In the genomic region with DNA sequence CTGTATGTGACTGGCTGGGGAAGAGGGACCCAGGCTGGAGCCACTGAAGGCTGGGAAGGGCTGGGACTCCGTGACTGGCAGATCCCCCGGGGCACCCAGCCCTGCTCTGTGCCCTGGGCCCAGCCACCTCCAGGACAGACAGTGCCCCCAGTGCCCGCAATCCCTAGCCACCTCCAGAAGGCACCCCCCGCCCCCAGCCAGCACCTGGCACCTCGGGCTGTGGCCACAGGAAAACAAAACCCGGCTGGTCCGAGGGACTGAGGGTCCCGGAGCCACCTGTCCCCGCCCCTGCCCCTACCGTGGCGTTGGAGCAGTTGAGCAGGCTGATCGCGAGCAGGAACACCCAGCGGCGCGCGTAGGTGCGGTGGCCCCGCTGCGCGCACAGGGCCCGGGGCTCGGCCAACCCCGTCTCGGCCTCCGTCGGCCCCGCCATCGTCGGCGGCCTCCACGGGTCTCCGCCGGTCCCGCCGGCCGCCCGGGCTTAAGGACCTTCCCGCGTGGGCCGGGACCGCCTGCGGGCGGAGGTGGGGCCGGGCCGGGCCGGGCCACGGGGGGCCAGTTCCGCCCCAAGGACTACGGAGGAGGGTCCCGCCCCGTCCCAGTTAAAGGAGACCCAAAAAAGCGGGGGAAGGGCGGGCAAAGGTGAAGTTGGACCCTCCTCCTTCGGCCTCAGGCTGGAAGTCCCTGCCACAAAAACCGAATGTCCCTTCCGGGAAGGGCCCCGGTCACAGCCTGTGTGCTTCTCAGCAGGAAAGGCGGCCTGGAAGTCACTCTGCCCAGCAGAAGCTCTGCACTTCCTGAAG, we compare ENCODE assay signal across 11 cellular contexts. TPM values are rescaled to one million over a fixed set of nuclear protein-coding genes. Genes with fewer than 3 reads are reported as not detected.
DNase-seq lines count a peak whose midpoint lies in the region; ATAC-seq, FAIRE-seq and TF ChIP-seq lines count a peak whose summit lies in the region.
"Had no signal": no experiment of that assay in that cellular context is flagged by ENCODE, and none has a peak within 500 bp of the region (broad histone marks: within the 10 kb centered on the region; RNA-seq: fewer than 3 reads in every experiment).

TSS of gene SLC49A3 (minus strand) at position 457 of the 803 bp plus-strand sequence. CDS start at position 433, 24 bp downstream.

- H3K27ac ChIP-seq in ectodermal cell (ENCODE audit: insufficient read depth, low read depth, low read length, poor library complexity, severe bottlenecking) (no peak within 1 kb of the TSS), mesendoderm (ENCODE audit: low read depth, low read length) (no peak within 1 kb of the TSS), thyroid gland (peak within 1 kb of the TSS; percentile 55 to 84 (median 81))

- H2BK5ac ChIP-seq in mesendoderm (ENCODE audit: low read length) = no peak within 1 kb of the TSS

- H3K4me1 ChIP-seq in ectodermal cell (ENCODE audit: control insufficient read depth, insufficient read depth, low read length) (peaks cover 23% of the 10 kb centered on the region), mesendoderm (ENCODE audit: control insufficient read depth, low read depth, low read length) (peaks cover 2% of the 10 kb centered on the region), thyroid gland (peaks cover 20 to 36% of the 10 kb centered on the region in 2 donors)
- H3K4me1 ChIP-seq: BE2C had no signal

- H2BK120ac ChIP-seq in mesendoderm (ENCODE audit: low read depth, low read length) = no peak within 1 kb of the TSS

- no peak for DNase-seq in activated CD4-positive, CD25-positive, alpha-beta regulatory T cell treated with anti-CD3 and anti-CD28 coated beads, Interleukin-2, amount 50 U/mL, for 72 hours
- DNase-seq in mesendoderm (peak; percentile 71), thyroid gland (peak; percentile 32 to 41), COLO668 (lab: John Stamatoyannopoulos, UW; ENCODE audit: unreplicated experiment) (no peak), urothelium cell line (ENCODE audit: low spot score) (no peak), NCI-H2196 treated with DMSO at 0.1 percent for 48 hours (lab: John Stamatoyannopoulos, UW; ENCODE audit: unreplicated experiment) (no peak)
- DNase-seq: BE2C; effector CD4-positive, alpha-beta T cell; OCI-M1 had no signal

- intact Hi-C loops in thyroid gland (cut with DNase I) = no loop called here

- peak within 1 kb of the TSS; percentile 43 for H3K4me2 ChIP-seq in mesendoderm (ENCODE audit: low read length)

- WGBS in ectodermal cell, 2 experiments = 10 to 11% methylated on average over 59 of the region's 59 CpGs
- WGBS in mesendoderm (ENCODE audit: extremely low coverage, insufficient coverage, low lambda C conversion rate) = no CpG with 5 or more reads among the region's 59 CpGs
- 3 to 12% methylated on average over 12 to 14 of the region's 59 CpGs for WGBS in thyroid gland, 2 donors

- peak within 1 kb of the TSS; percentile 59 for H4K8ac ChIP-seq in mesendoderm (ENCODE audit: low read depth, low read length)

- no peak within 1 kb of the TSS for H2BK15ac ChIP-seq in mesendoderm (replicated peaks; ENCODE audit: low read depth)

- no peak within 1 kb of the TSS for H3K23ac ChIP-seq in mesendoderm (ENCODE audit: low read length)

- H3K4me3 ChIP-seq in ectodermal cell (ENCODE audit: insufficient read depth, low read depth, low read length) (peak within 1 kb of the TSS; percentile 33), mesendoderm (ENCODE audit: low read length) (no peak within 1 kb of the TSS), thyroid gland (replicated peaks in 1 of 3) (peak within 1 kb of the TSS; percentile 18 to 48 (median 31))

- H3K9me3 ChIP-seq in ectodermal cell (ENCODE audit: control insufficient read depth, low read length) = no peaks in the 10 kb centered on the region
- H3K9me3 ChIP-seq in thyroid gland = no peaks in the 10 kb centered on the region
- H3K9me3 ChIP-seq: BE2C had no signal

- ATAC-seq in activated CD4-positive, CD25-positive, alpha-beta regulatory T cell treated with anti-CD3 and anti-CD28 coated beads, Interleukin-2, amount 50 U/mL, for 24 hours = peak; percentile 28 to 38

- H3K36me3 ChIP-seq in ectodermal cell (ENCODE audit: control insufficient read depth, insufficient read depth, low read length) (no peaks in the 10 kb centered on the region), mesendoderm (ENCODE audit: control insufficient read depth, insufficient read depth, low read length) (no peaks in the 10 kb centered on the region), thyroid gland (no peaks in the 10 kb centered on the region)
- H3K36me3 ChIP-seq: BE2C had no signal

- H3K4ac ChIP-seq in mesendoderm (ENCODE audit: low read depth, low read length) = peak within 1 kb of the TSS; percentile 22

- H3K56ac ChIP-seq in mesendoderm (ENCODE audit: low read length) = peak within 1 kb of the TSS; percentile 86

- no peak for FAIRE-seq in urothelium cell line (lab: Jason Lieb, UNC)

- H2AK5ac ChIP-seq in mesendoderm (ENCODE audit: low read length) = no peak within 1 kb of the TSS

- no peaks in the 10 kb centered on the region for H3K79me2 ChIP-seq in mesendoderm (ENCODE audit: control insufficient read depth, insufficient read depth, low read length)

- TF ChIP-seq CTCF in thyroid gland (IDR thresholded peaks at IDR 0.05) = no peak

- TF ChIP-seq POLR2A in thyroid gland (IDR thresholded peaks at IDR 0.05) = no peak

- peak within 1 kb of the TSS; percentile 61 for H3K18ac ChIP-seq in mesendoderm (ENCODE audit: low read length)

- peaks cover 10% of the 10 kb centered on the region for H3K27me3 ChIP-seq in ectodermal cell (ENCODE audit: control insufficient read depth, insufficient read depth, low read length, poor library complexity, severe bottlenecking)
- H3K27me3 ChIP-seq in mesendoderm (ENCODE audit: insufficient read depth, low read length, poor library complexity) = no peaks in the 10 kb centered on the region
- H3K27me3 ChIP-seq in thyroid gland = no peaks in the 10 kb centered on the region
- H3K27me3 ChIP-seq: BE2C had no signal

- no peaks in the 10 kb centered on the region for H3K79me1 ChIP-seq in mesendoderm (ENCODE audit: low read length)

- peak within 1 kb of the TSS; percentile 59 for H3K9ac ChIP-seq in mesendoderm (ENCODE audit: low read length)

- H4K5ac ChIP-seq in mesendoderm (ENCODE audit: low read length) = no peak within 1 kb of the TSS

RNA-seq across cellular contexts. Expression of gene SLC49A3, which starts in this region (rescaled TPM):
- 1.7 TPM for polyA plus RNA-seq in ectodermal cell (2013, experiment 1 of 4)
- 1.3 TPM for polyA plus RNA-seq in ectodermal cell (2013, experiment 2 of 4)
- 0.69 TPM for polyA plus RNA-seq in ectodermal cell (2013, experiment 3 of 4)
- polyA plus RNA-seq in ectodermal cell (2013, experiment 4 of 4) = 1.5 TPM
- polyA plus RNA-seq in mesendoderm (2013, experiment 1 of 2) = 0.91 TPM
- 0.84 TPM for polyA plus RNA-seq in mesendoderm (2013, experiment 2 of 2)
- 10 to 100 TPM; 14.9 to 27.1 (median 18.3) TPM for total RNA-seq in thyroid gland

Comparison
In these comparisons a context has a peak if more than half of its experiments do, and no peak if none do; other contexts are left out.
1. DNase-seq: peak in mesendoderm (single experiment) and thyroid gland (2 of 2); none in activated CD4-positive, CD25-positive, alpha-beta regulatory T cell treated with anti-CD3 and anti-CD28 coated beads, Interleukin-2, amount 50 U/mL, for 72 hours (single experiment), COLO668 (single experiment), urothelium cell line (single experiment) and NCI-H2196 treated with DMSO at 0.1 percent for 48 hours (single experiment).
2. H3K27ac ChIP-seq: peak in thyroid gland (3 of 3); none in ectodermal cell (single experiment) and mesendoderm (single experiment).